Comparison of ENCODE assay signal across 28 cellular contexts in the genomic region with DNA sequence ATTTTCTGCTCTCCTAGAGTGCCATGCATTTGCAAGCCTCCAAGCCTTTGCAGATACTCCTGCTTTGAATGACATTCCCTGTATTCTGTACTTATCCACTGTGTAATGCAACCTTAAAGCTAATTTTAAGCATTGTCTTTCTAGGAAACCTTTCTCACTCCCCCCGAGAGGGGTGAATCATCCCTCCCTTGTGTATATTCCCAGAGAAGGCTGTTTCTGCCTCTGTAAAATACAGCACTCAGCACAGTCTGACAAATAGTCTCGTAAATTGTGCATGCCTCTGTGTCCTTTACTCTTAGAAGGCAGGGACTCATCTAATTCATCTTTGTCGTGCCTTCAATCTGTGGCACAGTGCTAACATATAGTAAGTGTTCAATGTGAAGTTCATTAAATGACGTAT.
"Had no signal": no experiment of that assay in that cellular context is flagged by ENCODE, and none has a peak within 500 bp of the region (broad histone marks: within the 10 kb centered on the region; RNA-seq: fewer than 3 reads in every experiment).

No MANE protein-coding gene starts in this region.

- H3K4me3 ChIP-seq: adrenal gland, body of pancreas, esophagus muscularis mucosa, gastroesophageal sphincter had no signal

- H3K36me3 ChIP-seq: adrenal gland, esophagus muscularis mucosa, gastroesophageal sphincter had no signal

- DNase-seq: activated CD4-positive, alpha-beta memory T cell treated with anti-CD3 and anti-CD28 coated beads for 36 hours; activated CD4-positive, alpha-beta T cell treated with anti-CD3 and anti-CD28 coated beads for 36 hours; activated CD4-positive, alpha-beta T cell treated with anti-CD3 and anti-CD28 coated beads, Interleukin-2, amount 10 ng/mL, durations not matched to agents 24 days and 14 days; activated CD4-positive, CD25-positive, alpha-beta regulatory T cell; activated CD4-positive, CD25-positive, alpha-beta regulatory T cell treated with anti-CD3 and anti-CD28 coated beads, Interleukin-2, amount 50 U/mL, for 72 hours; activated CD8-positive, alpha-beta memory T cell treated with anti-CD3 and anti-CD28 coated beads, Interleukin-2, amount 10 ng/mL, durations not matched to agents 7 days and 5 days; activated CD8-positive, alpha-beta memory T cell treated with anti-CD3 and anti-CD28 coated beads, Interleukin-2, amount 50 U/mL, for 4 hours; activated CD8-positive, alpha-beta T cell treated with anti-CD3 and anti-CD28 coated beads, Interleukin-2, amount 10 ng/mL, durations not matched to agents 7 days and 5 days; activated effector memory CD4-positive, alpha-beta T cell treated with anti-CD3 and anti-CD28 coated beads, Interleukin-2, amount 50 U/mL, for 16 hours; activated naive CD4-positive, alpha-beta T cell treated with anti-CD3 and anti-CD28 coated beads for 36 hours; activated naive CD8-positive, alpha-beta T cell treated with anti-CD3 and anti-CD28 coated beads for 36 hours; activated naive CD8-positive, alpha-beta T cell treated with anti-CD3 and anti-CD28 coated beads, Interleukin-2, amount 50 U/mL, for 24 hours; activated T-cell treated with anti-CD3 and anti-CD28 coated beads, Interleukin-2, amount 50 U/mL, for 1 hour; activated T-cell treated with anti-CD3 and anti-CD28 coated beads, Interleukin-2, amount 50 U/mL, for 48 hours; adrenal gland; aorta; body of pancreas; cortex of kidney; dermis blood vessel endothelial cell; effector CD4-positive, alpha-beta T cell; effector memory CD8-positive, alpha-beta T cell; erythroblast; foreskin melanocyte; T-helper 1 cell; T-helper 17 cell; T1000 had no signal

- ATAC-seq: activated CD4-positive, alpha-beta T cell treated with anti-CD3 and anti-CD28 coated beads for 36 hours; activated CD8-positive, alpha-beta memory T cell treated with anti-CD3 and anti-CD28 coated beads, Interleukin-2, amount 10 ng/mL, durations not matched to agents 7 days and 5 days; activated CD8-positive, alpha-beta T cell treated with anti-CD3 and anti-CD28 coated beads, Interleukin-2, amount 10 ng/mL, durations not matched to agents 7 days and 5 days; activated naive CD8-positive, alpha-beta T cell treated with anti-CD3 and anti-CD28 coated beads, Interleukin-2, amount 50 U/mL, for 24 hours; body of pancreas; effector memory CD8-positive, alpha-beta T cell; gastroesophageal sphincter; T-helper 17 cell had no signal

- H3K4me1 ChIP-seq: adrenal gland, body of pancreas, esophagus muscularis mucosa, gastroesophageal sphincter had no signal

- H3K9me3 ChIP-seq: adrenal gland had no signal

- H3K27ac ChIP-seq: adrenal gland, body of pancreas, esophagus muscularis mucosa, gastroesophageal sphincter had no signal

- H3K27me3 ChIP-seq: adrenal gland, body of pancreas, esophagus muscularis mucosa, gastroesophageal sphincter had no signal
